Comparison of ENCODE assay signal across 8 cellular contexts in genomic region chr7:145036592-145037386, GRCh38.
DNase-seq lines count a peak whose midpoint lies in the region; ATAC-seq and TF ChIP-seq lines count a peak whose summit lies in the region.

No MANE protein-coding gene starts in this region.

- H3K27ac ChIP-seq in GM23338 (ENCODE audit: low read depth) (no peak overlapping the region), thoracic aorta (no peak overlapping the region)

- peak overlapping the region; percentile 64 for H2AFZ ChIP-seq in GM23338

- H3K4me1 Mint-ChIP-seq in GM23338, result 0 out of 3 replicates have a peak, but pooled peaks cover 2% of the 10 kb centered on the region

- peaks cover 24% of the 10 kb centered on the region for H3K9me3 Mint-ChIP-seq in GM23338

- no peaks in the 10 kb centered on the region for H3K79me2 ChIP-seq in GM23338 (replicated peaks; ENCODE audit: insufficient read depth)

- H3K4me2 ChIP-seq in GM23338, result no peak overlapping the region

- no peaks in the 10 kb centered on the region for H3K9me2 ChIP-seq in GM23338 (ENCODE audit: insufficient read depth)

- H3K27me3 Mint-ChIP-seq in GM23338 (ENCODE audit: insufficient read depth, low read depth, poor library complexity), result no peaks in the 10 kb centered on the region

- H3K4me3 ChIP-seq in GM23338 (no peak overlapping the region), choroid plexus epithelial cell (ENCODE audit: low read depth, low read length) (no peak overlapping the region), thoracic aorta (no peak overlapping the region)

- no peaks in the 10 kb centered on the region for H3K9me3 ChIP-seq in thoracic aorta

- no peaks in the 10 kb centered on the region for H3F3A ChIP-seq in GM23338 (replicated peaks; ENCODE audit: low read depth)

- peak; percentile 27 for DNase-seq in activated CD8-positive, alpha-beta memory T cell treated with anti-CD3 and anti-CD28 coated beads, Interleukin-2, amount 50 U/mL, for 4 hours
- no peak for DNase-seq in activated CD8-positive, alpha-beta memory T cell treated with anti-CD3 and anti-CD28 coated beads, Interleukin-2, amount 50 U/mL, for 48 hours
- DNase-seq in GM23338 (ENCODE audit: low spot score) (peak; percentile 79), SK-N-DZ (ENCODE audit: low spot score) (peak; percentile 66), choroid plexus epithelial cell (ENCODE audit: low read depth) (peak; percentile 76), lung microvascular endothelial cell (ENCODE audit: low read depth in 2 of 2) (peak; percentile 52 to 62), thoracic aorta (ENCODE audit: low spot score) (no peak)

- no peak overlapping the region for H3K4me3 Mint-ChIP-seq in GM23338

- H3K27ac Mint-ChIP-seq in GM23338, result no peak overlapping the region

- TF ChIP-seq CTCF in GM23338 (conservative IDR thresholded peaks at IDR 0.05; ENCODE audit: low read depth in 2 of 2) (peak; percentile 80 to 93), LNCAP (IDR thresholded peaks at IDR 0.05) (peak; percentile 86), choroid plexus epithelial cell (conservative IDR thresholded peaks at IDR 0.05; ENCODE audit: low read depth, low read length) (peak; percentile 81), thoracic aorta (IDR thresholded peaks at IDR 0.05) (peak; percentile 73)

- ATAC-seq in GM23338, result peak; percentile 71
- ATAC-seq in thoracic aorta (ENCODE audit: insufficient number of reproducible peaks, low FRiP score, low read depth), result no peak

- no peaks in the 10 kb centered on the region for H3K27me3 ChIP-seq in GM23338 (ENCODE audit: insufficient read depth)
- no peaks in the 10 kb centered on the region for H3K27me3 ChIP-seq in thoracic aorta (replicated peaks; ENCODE audit: insufficient read depth)

- peaks cover 2% of the 10 kb centered on the region; the same call in 1 of the 2 replicates for H3K4me1 ChIP-seq in GM23338 (ENCODE audit: insufficient read depth)
- H3K4me1 ChIP-seq in thoracic aorta (ENCODE audit: control insufficient read depth in 1 of 2, low read depth in 2 of 2), result no peaks in the 10 kb centered on the region

- no peaks in the 10 kb centered on the region for H4K20me1 ChIP-seq in GM23338 (replicated peaks; ENCODE audit: insufficient read depth)

- H3K36me3 ChIP-seq in GM23338 (ENCODE audit: insufficient read depth), result no peaks in the 10 kb centered on the region
- H3K36me3 ChIP-seq in thoracic aorta, result no peaks in the 10 kb centered on the region

- H3K36me3 Mint-ChIP-seq in GM23338 (ENCODE audit: low read depth), result peaks cover 9% of the 10 kb centered on the region; the same call in 1 of the 3 replicates

TF ChIP-seq in GM23338, 12 proteins besides CTCF, POLR2A, EP300 and RAD21 (continues in another document):
- TF ChIP-seq STAT1 (IDR thresholded peaks at IDR 0.05; ENCODE audit: unreplicated experiment), result no peak
- no peak for TF ChIP-seq POLR2AphosphoS5 (IDR thresholded peaks at IDR 0.05; ENCODE audit: low read depth)
- no peak for TF ChIP-seq ZNF114 (CRISPR knock-in tag; IDR thresholded peaks at IDR 0.05)
- no peak for TF ChIP-seq ZNF331 (CRISPR knock-in tag; IDR thresholded peaks at IDR 0.05; ENCODE audit: low read depth)
- no peak for TF ChIP-seq EZH2 (IDR thresholded peaks at IDR 0.05; ENCODE audit: low read depth, unreplicated experiment)
- no peak for TF ChIP-seq JUNB (IDR thresholded peaks at IDR 0.05; ENCODE audit: unreplicated experiment)
- TF ChIP-seq ZNF462 (CRISPR knock-in tag; IDR thresholded peaks at IDR 0.05), result no peak
- TF ChIP-seq ETS1 (IDR thresholded peaks at IDR 0.05), result no peak
- TF ChIP-seq, protein P1, sequence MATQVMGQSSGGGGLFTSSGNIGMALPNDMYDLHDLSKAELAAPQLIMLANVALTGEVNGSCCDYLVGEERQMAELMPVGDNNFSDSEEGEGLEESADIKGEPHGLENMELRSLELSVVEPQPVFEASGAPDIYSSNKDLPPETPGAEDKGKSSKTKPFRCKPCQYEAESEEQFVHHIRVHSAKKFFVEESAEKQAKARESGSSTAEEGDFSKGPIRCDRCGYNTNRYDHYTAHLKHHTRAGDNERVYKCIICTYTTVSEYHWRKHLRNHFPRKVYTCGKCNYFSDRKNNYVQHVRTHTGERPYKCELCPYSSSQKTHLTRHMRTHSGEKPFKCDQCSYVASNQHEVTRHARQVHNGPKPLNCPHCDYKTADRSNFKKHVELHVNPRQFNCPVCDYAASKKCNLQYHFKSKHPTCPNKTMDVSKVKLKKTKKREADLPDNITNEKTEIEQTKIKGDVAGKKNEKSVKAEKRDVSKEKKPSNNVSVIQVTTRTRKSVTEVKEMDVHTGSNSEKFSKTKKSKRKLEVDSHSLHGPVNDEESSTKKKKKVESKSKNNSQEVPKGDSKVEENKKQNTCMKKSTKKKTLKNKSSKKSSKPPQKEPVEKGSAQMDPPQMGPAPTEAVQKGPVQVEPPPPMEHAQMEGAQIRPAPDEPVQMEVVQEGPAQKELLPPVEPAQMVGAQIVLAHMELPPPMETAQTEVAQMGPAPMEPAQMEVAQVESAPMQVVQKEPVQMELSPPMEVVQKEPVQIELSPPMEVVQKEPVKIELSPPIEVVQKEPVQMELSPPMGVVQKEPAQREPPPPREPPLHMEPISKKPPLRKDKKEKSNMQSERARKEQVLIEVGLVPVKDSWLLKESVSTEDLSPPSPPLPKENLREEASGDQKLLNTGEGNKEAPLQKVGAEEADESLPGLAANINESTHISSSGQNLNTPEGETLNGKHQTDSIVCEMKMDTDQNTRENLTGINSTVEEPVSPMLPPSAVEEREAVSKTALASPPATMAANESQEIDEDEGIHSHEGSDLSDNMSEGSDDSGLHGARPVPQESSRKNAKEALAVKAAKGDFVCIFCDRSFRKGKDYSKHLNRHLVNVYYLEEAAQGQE (IDR thresholded peaks at IDR 0.05; ENCODE audit: unreplicated experiment), result no peak
- no peak for TF ChIP-seq EZH2phosphoT487 (IDR thresholded peaks at IDR 0.05; ENCODE audit: unreplicated experiment)

Comparison
In these comparisons a context has a peak if more than half of its experiments do, and no peak if none do; other contexts are left out.
1. DNase-seq: peak in activated CD8-positive, alpha-beta memory T cell treated with anti-CD3 and anti-CD28 coated beads, Interleukin-2, amount 50 U/mL, for 4 hours (single experiment), GM23338 (single experiment), SK-N-DZ (single experiment), choroid plexus epithelial cell (single experiment) and lung microvascular endothelial cell (2 of 2); none in activated CD8-positive, alpha-beta memory T cell treated with anti-CD3 and anti-CD28 coated beads, Interleukin-2, amount 50 U/mL, for 48 hours (single experiment) and thoracic aorta (single experiment).
2. Peak in every context shown above with its lines, with median percentiles within 50 percentile points of each other: CTCF ChIP-seq.